Comparison of ENCODE assay signal across 1 cellular context in genomic region chr11:129862123-129862522, GRCh38.
TF ChIP-seq lines count a peak whose summit lies in the region.

No MANE protein-coding gene starts in this region.

TF ChIP-seq in H1, 55 proteins besides CTCF, POLR2A, EP300 and RAD21:
- TF ChIP-seq NANOG (IDR thresholded peaks at IDR 0.05; ENCODE audit: insufficient read depth, low read depth, low read length, poor library complexity, severe bottlenecking), result no peak
- no peak for TF ChIP-seq JUN (IDR thresholded peaks at IDR 0.05; ENCODE audit: low read depth, low read length)
- TF ChIP-seq TEAD4 (IDR thresholded peaks at IDR 0.05; ENCODE audit: low read depth, low read length), result no peak
- no peak for TF ChIP-seq HDAC6 (IDR thresholded peaks at IDR 0.05; ENCODE audit: low read depth, low read length)
- TF ChIP-seq EGR1 (IDR thresholded peaks at IDR 0.05; ENCODE audit: borderline replicate concordance, low read depth, low read length), result no peak
